In genomic region chr3:98022978-98023820, GRCh38 we compare ENCODE assay signal across 8 cellular contexts.
A peak's percentile ranks its signal among the peaks of the same experiment; 100 is the strongest.
DNase-seq lines count a peak whose midpoint lies in the region; ATAC-seq and TF ChIP-seq lines count a peak whose summit lies in the region.

No MANE protein-coding gene starts in this region.

- ATAC-seq in GM18519 (IDR thresholded peaks at IDR 0.05; ENCODE audit: low FRiP score, unreplicated experiment) = peak; percentile 58
- ATAC-seq in HG03103 (IDR thresholded peaks at IDR 0.05; ENCODE audit: low read depth, unreplicated experiment) = peak; percentile 63

- POLR2A ChIA-PET in AG04449 (lab: Yijun Ruan, JAX) = interaction anchor here (1.6 kb wide), 1 partner anchor 259 kb away, joined by 3 read pairs; the partner anchor contains the start of gene ARL6

- no peak overlapping the region for H3K4me3 ChIP-seq in AG04449 (ENCODE audit: low read depth, low read length)

- DNase-seq in AG04449 (ENCODE audit: low read depth, low spot score) (peak; percentile 21), NCI-H345 treated with DMSO at 0.1 percent for 48 hours (lab: John Stamatoyannopoulos, UW; ENCODE audit: unreplicated experiment) (peak; percentile 12), kidney glomerular epithelial cell (lab: John Stamatoyannopoulos, UW) (peak; percentile 55)
- peak; percentile 94 for DNase-seq in activated CD4-positive, CD25-positive, alpha-beta regulatory T cell treated with anti-CD3 and anti-CD28 coated beads, Interleukin-2, amount 50 U/mL, for 72 hours
- DNase-seq in central memory CD4-positive, alpha-beta T cell = peak; percentile 75
- DNase-seq in stimulated activated CD4-positive, alpha-beta T cell treated with anti-CD3 and anti-CD28 coated beads, Interleukin-2, amount 100 ng/mL, for 4 hours (ENCODE audit: low read depth) = peak; percentile 85

- CTCF ChIA-PET in AG04449 (lab: Yijun Ruan, JAX) = interaction anchor here (0.5 to 7.9 kb wide), 30 partner anchors 10 to 1156 kb away, joined by 3 to 177 read pairs (median 5); partner anchors contain the start of gene ARL6

- peak; percentile 84 for TF ChIP-seq CTCF in AG04449 (IDR thresholded peaks at IDR 0.05; ENCODE audit: insufficient read depth, low read length, missing control alignments)

Comparison
In these comparisons a context has a peak if more than half of its experiments do, and no peak if none do; other contexts are left out.
1. DNase-seq: peak in every context shown above with its lines; median percentile 94 in activated CD4-positive, CD25-positive, alpha-beta regulatory T cell treated with anti-CD3 and anti-CD28 coated beads, Interleukin-2, amount 50 U/mL, for 72 hours; 85 in stimulated activated CD4-positive, alpha-beta T cell treated with anti-CD3 and anti-CD28 coated beads, Interleukin-2, amount 100 ng/mL, for 4 hours; 75 in central memory CD4-positive, alpha-beta T cell; 55 in kidney glomerular epithelial cell; 21 in AG04449; 12 in NCI-H345 treated with DMSO at 0.1 percent for 48 hours.